16 cellular contexts compared by ENCODE assay signal in genomic region chr11:79049627-79050238, GRCh38.
"Had no signal": no experiment of that assay in that cellular context is flagged by ENCODE, and none has a peak within 500 bp of the region (broad histone marks: within the 10 kb centered on the region; RNA-seq: fewer than 3 reads in every experiment).

No MANE protein-coding gene starts in this region.

- H3K27ac Mint-ChIP-seq: effector memory CD8-positive, alpha-beta T cell; naive thymus-derived CD8-positive, alpha-beta T cell; progenitor cell of endocrine pancreas; stimulated activated naive B cell treated with anti-CD40 and anti-IgM and Interleukin-4, amounts not matched to agents 10 μg/mL and 1 μg/mL and 100 μg/mL, for 72 hours; stimulated activated naive CD8-positive, alpha-beta T cell treated with anti-CD3 and anti-CD28 coated beads, Interleukin-15, Interleukin-2, amounts not matched to agents 100 ng/mL and 50 ng/mL, for 24 hours had no signal

- H3K27me3 Mint-ChIP-seq: progenitor cell of endocrine pancreas; stimulated activated naive B cell treated with anti-CD40 and anti-IgM and Interleukin-4, amounts not matched to agents 10 μg/mL and 1 μg/mL and 100 μg/mL, for 72 hours had no signal

- DNase-seq: cerebellar nuclear complex; cortex of kidney; effector memory CD8-positive, alpha-beta T cell; mesenchymal stem cell; naive thymus-derived CD8-positive, alpha-beta T cell; stimulated activated CD4-positive, alpha-beta T cell treated with anti-CD3 and anti-CD28 coated beads, Interleukin-4, amount 100 ng/mL, for 4 hours; stimulated activated naive B cell treated with anti-CD40 and anti-IgM and Interleukin-4, amounts not matched to agents 10 μg/mL and 1 μg/mL and 100 μg/mL, for 72 hours; upper lobe of left lung had no signal

- H3K79me2 ChIP-seq: parathyroid adenoma had no signal

- H3K27ac ChIP-seq: neutrophil, parathyroid adenoma, thoracic aorta, tibial nerve, upper lobe of left lung had no signal

- ATAC-seq: effector memory CD8-positive, alpha-beta T cell; naive thymus-derived CD8-positive, alpha-beta T cell; sciatic nerve; stimulated activated naive B cell treated with anti-CD40 and anti-IgM and Interleukin-4, amounts not matched to agents 10 μg/mL and 1 μg/mL and 100 μg/mL, for 72 hours had no signal

- H2AFZ ChIP-seq: parathyroid adenoma had no signal

- H3K27me3 ChIP-seq: tibial nerve, upper lobe of left lung had no signal

- H3K4me3 Mint-ChIP-seq: effector memory CD8-positive, alpha-beta T cell; naive thymus-derived CD8-positive, alpha-beta T cell; neural crest cell; stimulated activated naive B cell treated with anti-CD40 and anti-IgM and Interleukin-4, amounts not matched to agents 10 μg/mL and 1 μg/mL and 100 μg/mL, for 72 hours; stimulated activated naive CD8-positive, alpha-beta T cell treated with anti-CD3 and anti-CD28 coated beads, Interleukin-15, Interleukin-2, amounts not matched to agents 100 ng/mL and 50 ng/mL, for 24 hours had no signal

- H3K9me3 ChIP-seq: neutrophil, thoracic aorta, tibial nerve, upper lobe of left lung had no signal

- H3K4me3 ChIP-seq: thoracic aorta, tibial nerve, upper lobe of left lung had no signal

- H3K4me1 ChIP-seq: parathyroid adenoma, tibial nerve, upper lobe of left lung had no signal

- H3K9me3 Mint-ChIP-seq: effector memory CD8-positive, alpha-beta T cell; naive thymus-derived CD8-positive, alpha-beta T cell; neural crest cell; stimulated activated naive B cell treated with anti-CD40 and anti-IgM and Interleukin-4, amounts not matched to agents 10 μg/mL and 1 μg/mL and 100 μg/mL, for 72 hours; stimulated activated naive CD8-positive, alpha-beta T cell treated with anti-CD3 and anti-CD28 coated beads, Interleukin-15, Interleukin-2, amounts not matched to agents 100 ng/mL and 50 ng/mL, for 24 hours had no signal

- H3K4me1 Mint-ChIP-seq: naive thymus-derived CD8-positive, alpha-beta T cell; stimulated activated naive B cell treated with anti-CD40 and anti-IgM and Interleukin-4, amounts not matched to agents 10 μg/mL and 1 μg/mL and 100 μg/mL, for 72 hours had no signal

- H3K36me3 Mint-ChIP-seq: naive thymus-derived CD8-positive, alpha-beta T cell; stimulated activated naive B cell treated with anti-CD40 and anti-IgM and Interleukin-4, amounts not matched to agents 10 μg/mL and 1 μg/mL and 100 μg/mL, for 72 hours had no signal

- H3K36me3 ChIP-seq: neutrophil, thoracic aorta, tibial nerve, upper lobe of left lung had no signal
